Comparison of ENCODE assay signal across 26 cellular contexts in the genomic region with DNA sequence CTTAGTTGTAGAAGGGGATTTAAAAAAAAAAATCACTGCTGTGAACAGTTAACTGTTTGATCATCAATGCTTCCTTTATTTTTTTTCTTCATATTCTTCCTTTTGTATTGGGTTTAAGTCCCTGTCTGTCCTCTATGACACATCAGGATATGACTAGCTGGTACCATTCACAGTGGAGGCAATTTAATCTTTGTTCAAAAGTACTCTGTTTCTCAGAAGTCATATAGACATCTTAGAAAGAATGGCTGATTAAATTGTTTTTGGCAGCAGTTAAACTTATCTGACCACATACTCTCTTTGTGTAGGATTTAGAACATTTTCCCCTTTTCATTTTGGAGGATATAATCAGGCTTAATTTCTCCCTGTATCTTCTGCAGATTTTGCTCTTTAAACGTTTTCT.
DNase-seq lines count a peak whose midpoint lies in the region; ATAC-seq and TF ChIP-seq lines count a peak whose summit lies in the region.
"Had no signal": no experiment of that assay in that cellular context is flagged by ENCODE, and none has a peak within 500 bp of the region (broad histone marks: within the 10 kb centered on the region; RNA-seq: fewer than 3 reads in every experiment).

No MANE protein-coding gene starts in this region.

- no peaks in the 10 kb centered on the region for H3K9me2 ChIP-seq in PC-3 (replicated peaks; ENCODE audit: low read length)

- BruUV-seq in PC-3 (replicated peaks; lab: Mats Ljungman, UMichigan) = no TSS peak

- no peak overlapping the region for H3K9ac ChIP-seq in PC-3 (ENCODE audit: low read length)

- TF ChIP-seq POLR2A in body of pancreas (IDR thresholded peaks at IDR 0.05) = no peak

- H2AFZ ChIP-seq in PC-3 (ENCODE audit: low read length) (peak overlapping the region; percentile 49; the same call in 1 of the 2 replicates), neuron (ENCODE audit: low read depth, low read length) (peak overlapping the region; percentile 65)

- ATAC-seq in PC-3 (peak; percentile 87), GM19035 (IDR thresholded peaks at IDR 0.05; ENCODE audit: unreplicated experiment) (no peak), esophagus mucosa (no peak), body of pancreas (no peak), heart right ventricle (no peak)
- ATAC-seq: activated CD8-positive, alpha-beta T cell treated with anti-CD3 and anti-CD28 coated beads for 36 hours; stimulated activated effector memory CD8-positive, alpha-beta T cell treated with anti-CD3 and anti-CD28 coated beads, Interleukin-12 subunit alpha, Interleukin-12 subunit beta, amount 100 ng/mL, for 72 hours; T-cell had no signal

- H3K9me3 ChIP-seq in PC-3 (ENCODE audit: low read length) = no peaks in the 10 kb centered on the region
- no peaks in the 10 kb centered on the region for H3K9me3 ChIP-seq in neuron (ENCODE audit: low read length)
- H3K9me3 ChIP-seq in body of pancreas = no peaks in the 10 kb centered on the region
- H3K9me3 ChIP-seq in heart right ventricle = peaks cover 0 to 16% (median 0%) of the 10 kb centered on the region in 11 donors
- H3K9me3 ChIP-seq: esophagus squamous epithelium had no signal

- peaks cover 11% of the 10 kb centered on the region; the same call in 1 of the 2 replicates for H3K4me1 ChIP-seq in PC-3 (ENCODE audit: insufficient read depth, low read length)
- peaks cover 5% of the 10 kb centered on the region for H3K4me1 ChIP-seq in neuron (ENCODE audit: insufficient read depth, low read length)
- no peaks in the 10 kb centered on the region for H3K4me1 ChIP-seq in body of pancreas
- H3K4me1 ChIP-seq in heart right ventricle = no peaks in the 10 kb centered on the region
- H3K4me1 ChIP-seq: esophagus squamous epithelium had no signal

- intact Hi-C loops in PC-3 (cut with micrococcal nuclease) = no loop called here
- intact Hi-C loops in body of pancreas (cut with DNase I) = no loop called here
- intact Hi-C loops in heart right ventricle (cut with DNase I) = no loop called here

- POLR2A ChIA-PET in PC-3 (lab: Charles Lee; ENCODE audit: unreplicated experiment) = no interaction called here

- no peaks in the 10 kb centered on the region for H3K36me3 ChIP-seq in PC-3 (ENCODE audit: low read depth, low read length)
- H3K36me3 ChIP-seq in neuron (ENCODE audit: insufficient read depth, low read length) = no peaks in the 10 kb centered on the region
- H3K36me3 ChIP-seq in body of pancreas (replicated peaks in 1 of 2; ENCODE audit: insufficient read depth in 1 of 2, low read depth in 2 of 2) = no peaks in the 10 kb centered on the region
- H3K36me3 ChIP-seq in heart right ventricle = no peaks in the 10 kb centered on the region
- H3K36me3 ChIP-seq: esophagus squamous epithelium had no signal

- CTCF ChIA-PET in PC-3 (lab: Charles Lee) = no interaction called here

- 20 to 21% methylated on average over 1 of the region's 1 CpG for WGBS in body of pancreas, 2 donors
- WGBS in heart right ventricle, 2 donors = 30 to 36% methylated on average over 1 of the region's 1 CpG

- TF ChIP-seq CTCF in PC-3 (conservative IDR thresholded peaks at IDR 0.05; ENCODE audit: low read depth, low read length) (no peak), body of pancreas (IDR thresholded peaks at IDR 0.05) (no peak), heart right ventricle (IDR thresholded peaks at IDR 0.05) (no peak)

- no peak overlapping the region for H3K27ac ChIP-seq in PC-3 (ENCODE audit: low read length)
- H3K27ac ChIP-seq in body of pancreas = no peak overlapping the region
- H3K27ac ChIP-seq in heart right ventricle = no peak overlapping the region
- H3K27ac ChIP-seq: esophagus squamous epithelium had no signal

- no peak overlapping the region; the same call in none of the 2 replicates for H3K4me2 ChIP-seq in PC-3 (ENCODE audit: low read length)

- H3K4me3 ChIP-seq in PC-3 (ENCODE audit: low read length) (no peak overlapping the region), neuron (ENCODE audit: low read length) (no peak overlapping the region), body of pancreas (no peak overlapping the region), heart right ventricle (no peak overlapping the region)
- H3K4me3 ChIP-seq: esophagus squamous epithelium, lung had no signal

- H3K27me3 ChIP-seq in PC-3 (ENCODE audit: low read length) (no peaks in the 10 kb centered on the region), neuron (ENCODE audit: insufficient read depth, low read length) (no peaks in the 10 kb centered on the region), body of pancreas (no peaks in the 10 kb centered on the region), heart right ventricle (no peaks in the 10 kb centered on the region)
- H3K27me3 ChIP-seq: esophagus squamous epithelium had no signal

- H3K79me2 ChIP-seq in PC-3 (ENCODE audit: low read length) = no peaks in the 10 kb centered on the region

- DNase-seq in AG08395 (ENCODE audit: low spot score) = peak; percentile 5
- peak; percentile 54 for DNase-seq in PC-3
- DNase-seq in dermis blood vessel endothelial cell = peak; percentile 63
- DNase-seq in body of pancreas = no peak
- no peak for DNase-seq in heart right ventricle
- DNase-seq: ACHN; activated CD8-positive, alpha-beta T cell treated with anti-CD3 and anti-CD28 coated beads for 36 hours; activated effector memory CD4-positive, alpha-beta T cell treated with anti-CD3 and anti-CD28 coated beads, Interleukin-2, amount 50 U/mL, for 16 hours; activated naive CD8-positive, alpha-beta T cell treated with anti-CD3 and anti-CD28 coated beads, Interleukin-2, amount 10 ng/mL, durations not matched to agents 7 days and 5 days; activated T-cell treated with anti-CD3 and anti-CD28 coated beads for 4 hours; C1 segment of cervical spinal cord; effector memory CD4-positive, alpha-beta T cell; esophagus squamous epithelium; KBM-7; kidney glomerular epithelial cell; NCI-H1417 treated with DMSO at 0.1 percent for 48 hours; NCI-H2081 treated with DMSO at 0.1 percent for 48 hours; nucleus accumbens; stimulated activated CD4-positive, alpha-beta T cell treated with anti-CD3 and anti-CD28 coated beads, Interleukin-2, amount 100 ng/mL, for 48 hours; substantia nigra; T-cell had no signal

- H4K20me1 ChIP-seq in PC-3 (ENCODE audit: low read length) = no peaks in the 10 kb centered on the region

- H3F3A ChIP-seq in PC-3 (ENCODE audit: low read length, unreplicated experiment) = no peaks in the 10 kb centered on the region

Comparison
In these comparisons a context has a peak if more than half of its experiments do, and no peak if none do; other contexts are left out.
1. DNase-seq: peak in AG08395 (single experiment), PC-3 (single experiment) and dermis blood vessel endothelial cell (single experiment); none in body of pancreas (0 of 4) and heart right ventricle (0 of 2).